In the genomic region with DNA sequence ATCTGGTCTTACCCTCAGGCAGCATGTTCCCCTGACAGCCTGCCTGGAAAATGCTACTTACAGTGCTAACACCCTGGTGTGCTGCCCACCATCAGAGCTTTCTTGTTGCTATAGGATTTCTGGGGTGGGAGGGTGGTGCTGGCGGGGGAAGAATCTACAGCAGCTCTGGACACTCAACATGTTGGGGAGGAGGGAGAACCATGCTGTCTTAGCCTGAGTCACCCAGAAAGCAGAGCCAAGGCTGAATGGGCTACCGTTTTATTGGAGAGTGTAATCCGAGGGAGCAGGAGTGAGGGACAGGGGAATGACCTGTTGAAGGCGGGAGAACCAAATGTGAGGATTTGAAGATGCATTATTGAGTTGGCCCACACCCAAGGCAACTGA, we compare ENCODE assay signal across 11 cellular contexts. TPM values are rescaled to one million over a fixed set of nuclear protein-coding genes. Genes with fewer than 3 reads are reported as not detected.
DNase-seq lines count a peak whose midpoint lies in the region; ATAC-seq, FAIRE-seq and TF ChIP-seq lines count a peak whose summit lies in the region.
"Had no signal": no experiment of that assay in that cellular context is flagged by ENCODE, and none has a peak within 500 bp of the region (broad histone marks: within the 10 kb centered on the region; RNA-seq: fewer than 3 reads in every experiment).

No MANE protein-coding gene starts in this region.

- H3K9ac ChIP-seq in DND-41 (ENCODE audit: low read depth, low read length) (no peak overlapping the region), PC-3 (ENCODE audit: low read length) (no peak overlapping the region)

- DNase-seq in DND-41 (no peak), PC-3 (peak; percentile 24), NCI-H2081 (lab: John Stamatoyannopoulos, UW) (no peak), NCI-H1105 (lab: John Stamatoyannopoulos, UW) (no peak), prostate gland (ENCODE audit: low spot score) (no peak), small intestine (no peak)
- DNase-seq: mammary epithelial cell, SW 1271 had no signal

- H3K4me3 ChIP-seq in DND-41 (ENCODE audit: low read depth in 1 of 2, low read length in 2 of 2) (no peak overlapping the region), PC-3 (ENCODE audit: low read length) (no peak overlapping the region), prostate gland (no peak overlapping the region), small intestine (ENCODE audit: low read depth in 1 of 2, low read length in 2 of 2) (no peak overlapping the region)

- no peak for TF ChIP-seq POLR2A in prostate gland (IDR thresholded peaks at IDR 0.05)

- H3K79me2 ChIP-seq in DND-41 (ENCODE audit: insufficient read depth, low read length) (no peaks in the 10 kb centered on the region), PC-3 (ENCODE audit: low read length) (no peaks in the 10 kb centered on the region)

- BruUV-seq in PC-3 (replicated peaks; lab: Mats Ljungman, UMichigan) = no TSS peak

- TF ChIP-seq CTCF in DND-41 (IDR thresholded peaks at IDR 0.05; ENCODE audit: borderline replicate concordance, extremely low read depth, low read length, poor library complexity, severe bottlenecking) (no peak), PC-3 (conservative IDR thresholded peaks at IDR 0.05; ENCODE audit: low read depth, low read length) (no peak), prostate gland (IDR thresholded peaks at IDR 0.05) (no peak)

- H2AFZ ChIP-seq in DND-41 (ENCODE audit: low read depth, low read length) (no peak overlapping the region), PC-3 (ENCODE audit: low read length) (no peak overlapping the region)

- H3K36me3 ChIP-seq in DND-41 (ENCODE audit: insufficient read depth, low read length) (no peaks in the 10 kb centered on the region), PC-3 (ENCODE audit: low read depth, low read length) (no peaks in the 10 kb centered on the region), prostate gland (no peaks in the 10 kb centered on the region), small intestine (ENCODE audit: control insufficient read depth in 2 of 2, insufficient read depth in 2 of 2, low read length in 2 of 2) (no peaks in the 10 kb centered on the region)

- no peak overlapping the region for H3K4me2 ChIP-seq in DND-41 (ENCODE audit: insufficient read depth, low read length)
- H3K4me2 ChIP-seq in PC-3 (ENCODE audit: low read length) = no peak overlapping the region

- H3K9me3 ChIP-seq in DND-41 (ENCODE audit: insufficient read depth, low read length, severe bottlenecking) (no peaks in the 10 kb centered on the region), PC-3 (ENCODE audit: low read length) (no peaks in the 10 kb centered on the region), prostate gland (no peaks in the 10 kb centered on the region), small intestine (ENCODE audit: control insufficient read depth, low read depth) (no peaks in the 10 kb centered on the region)

- POLR2A ChIA-PET in PC-3 (lab: Charles Lee; ENCODE audit: unreplicated experiment) = no interaction called here

- ATAC-seq in DND-41 (ENCODE audit: insufficient read depth, low read depth) (peak; percentile 8; the same call in 1 of the 3 replicates), GM19043 (IDR thresholded peaks at IDR 0.05; ENCODE audit: low read depth, unreplicated experiment) (peak; percentile 26), HG02840 (IDR thresholded peaks at IDR 0.05; ENCODE audit: low FRiP score, unreplicated experiment) (peak; percentile 14), PC-3 (peak; percentile 27; the same call in 1 of the 2 replicates)
- ATAC-seq: HCT116 had no signal

- CTCF ChIA-PET in PC-3 (lab: Charles Lee) = no interaction called here

- H3K27ac ChIP-seq in DND-41 (ENCODE audit: low read length) (no peak overlapping the region), PC-3 (ENCODE audit: low read length) (no peak overlapping the region), prostate gland (no peak overlapping the region), small intestine (ENCODE audit: low read depth in 1 of 2, low read length in 1 of 2) (no peak overlapping the region)

- no peaks in the 10 kb centered on the region for H3F3A ChIP-seq in PC-3 (ENCODE audit: low read length, unreplicated experiment)

- H4K20me1 ChIP-seq in DND-41 (ENCODE audit: insufficient read depth, low read length) = no peaks in the 10 kb centered on the region; the same call in 1 of the 2 replicates
- no peaks in the 10 kb centered on the region for H4K20me1 ChIP-seq in PC-3 (ENCODE audit: low read length)

- H3K9me2 ChIP-seq in PC-3 (replicated peaks; ENCODE audit: low read length) = no peaks in the 10 kb centered on the region

- H3K4me1 ChIP-seq in DND-41 (ENCODE audit: insufficient read depth, low read length) (peaks cover 9% of the 10 kb centered on the region), PC-3 (ENCODE audit: insufficient read depth, low read length) (no peaks in the 10 kb centered on the region), prostate gland (replicated peaks) (no peaks in the 10 kb centered on the region), small intestine (ENCODE audit: control insufficient read depth in 2 of 2, insufficient read depth in 1 of 2, low read depth in 1 of 2, low read length in 1 of 2) (no peaks in the 10 kb centered on the region)

- no peaks in the 10 kb centered on the region for H3K27me3 ChIP-seq in DND-41 (ENCODE audit: insufficient read depth, low read length, poor library complexity)
- H3K27me3 ChIP-seq in PC-3 (ENCODE audit: low read length) = no peaks in the 10 kb centered on the region
- no peaks in the 10 kb centered on the region for H3K27me3 ChIP-seq in prostate gland (replicated peaks; ENCODE audit: insufficient read depth)
- no peaks in the 10 kb centered on the region for H3K27me3 ChIP-seq in small intestine (ENCODE audit: control insufficient read depth in 2 of 2, insufficient read depth in 2 of 2, low read length in 2 of 2)

- WGBS in prostate gland = 46% methylated on average over 4 of the region's 4 CpGs
- WGBS in small intestine, 3 donors = 52 to 68% (median 63%) methylated on average over 4 of the region's 4 CpGs

- no peak for FAIRE-seq in small intestine (lab: Jason Lieb, UNC)

- intact Hi-C loops in PC-3 (cut with micrococcal nuclease) = loop anchor here (2.0 to 5.0 kb wide), 3 partner anchors 70 to 405 kb away; no protein-coding TSS in a partner anchor
- intact Hi-C loops in prostate gland (cut with DNase I) = loop anchor here (2.0 to 10.0 kb wide), 2 partner anchors 411 to 1157 kb away; no protein-coding TSS in a partner anchor

RNA-seq across cellular contexts. Expression of a gene that starts 45.6 kb away (rescaled TPM):
- total RNA-seq in PC-3 (2014; rRNA removed) (45.2 and 45.3 TPM in 2 replicates), prostate gland (10 to 100 TPM; 58.6 to 92.7 TPM)
- 10 to 100 TPM; 18.6 to 44.6 (median 21.6) TPM for polyA plus RNA-seq in small intestine
